8 cellular contexts compared by ENCODE assay signal in the genomic region with DNA sequence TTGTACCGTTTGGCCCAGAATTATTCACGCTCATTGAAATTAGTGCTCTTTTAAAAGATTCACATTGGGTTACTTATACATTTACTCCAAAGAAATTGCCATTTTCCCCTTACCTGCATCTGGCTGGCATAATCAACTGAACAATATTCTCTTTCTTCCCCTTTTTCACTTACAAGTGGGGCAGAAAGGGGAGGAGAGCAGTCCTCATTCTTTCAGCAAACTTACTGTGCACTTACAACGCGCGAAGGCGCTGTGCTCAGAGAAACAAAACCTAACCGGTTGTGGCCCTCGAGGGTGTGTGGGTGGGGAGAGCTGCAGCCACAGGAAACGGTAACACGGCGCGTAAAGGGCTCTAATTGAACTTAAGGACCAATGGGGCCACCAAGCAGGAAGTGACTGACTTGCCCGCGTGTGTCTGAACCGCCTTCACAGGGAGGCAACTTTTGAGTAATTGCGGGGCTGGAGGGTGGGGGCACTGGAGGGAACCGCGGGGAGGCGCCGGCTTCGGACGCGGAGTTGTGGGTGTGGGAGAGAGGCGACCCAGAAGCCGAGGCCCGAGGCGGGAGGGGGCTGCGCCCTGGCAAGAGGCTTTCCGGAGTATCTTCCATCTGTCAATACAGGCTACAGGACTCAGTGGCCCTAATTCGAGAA.
DNase-seq lines count a peak whose midpoint lies in the region; ATAC-seq lines count a peak whose summit lies in the region.

No MANE protein-coding gene starts in this region.

- H3K4me3 Mint-ChIP-seq in central memory CD8-positive, alpha-beta T cell, result peak overlapping the region; percentile 100

- peaks cover 38% of the 10 kb centered on the region for H3K4me1 Mint-ChIP-seq in central memory CD8-positive, alpha-beta T cell

- peak overlapping the region; percentile 100 for H3K27ac Mint-ChIP-seq in central memory CD8-positive, alpha-beta T cell (ENCODE audit: low read depth)

- H3K9me3 Mint-ChIP-seq in central memory CD8-positive, alpha-beta T cell, result no peaks in the 10 kb centered on the region

- ATAC-seq in GM19035 (IDR thresholded peaks at IDR 0.05; ENCODE audit: unreplicated experiment), result peak; percentile 63
- peak; percentile 63 for ATAC-seq in HG03342 (IDR thresholded peaks at IDR 0.05; ENCODE audit: unreplicated experiment)
- ATAC-seq in central memory CD8-positive, alpha-beta T cell (replicated peaks; ENCODE audit: extremely low read depth, poor library complexity, severe bottlenecking), result peak; percentile 90

- H3K27me3 Mint-ChIP-seq in central memory CD8-positive, alpha-beta T cell, result no peaks in the 10 kb centered on the region

- H3K36me3 Mint-ChIP-seq in central memory CD8-positive, alpha-beta T cell (ENCODE audit: insufficient read depth), result peaks cover 45% of the 10 kb centered on the region

- peak; percentile 87 for DNase-seq in AG20443 (ENCODE audit: low spot score)
- DNase-seq in NCI-H345 treated with DMSO at 0.1 percent for 48 hours (lab: John Stamatoyannopoulos, UW; ENCODE audit: unreplicated experiment), result peak; percentile 84
- peak; percentile 84 for DNase-seq in activated CD4-positive, CD25-positive, alpha-beta regulatory T cell treated with anti-CD3 and anti-CD28 coated beads, Interleukin-2, amount 50 U/mL, for 16 hours (ENCODE audit: low read depth, low spot score)
- peak; percentile 75 to 91 for DNase-seq in central memory CD8-positive, alpha-beta T cell (ENCODE audit: low spot score in 2 of 2)
- peak; percentile 83 for DNase-seq in kidney glomerular epithelial cell (lab: John Stamatoyannopoulos, UW)
- DNase-seq in stimulated activated CD4-positive, alpha-beta T cell treated with anti-CD3 and anti-CD28 coated beads, Interleukin-1b, Interleukin-23, amount 100 ng/mL, for 4 hours (ENCODE audit: low read depth in 2 of 2), result peak; percentile 71 to 76

Comparison
In these comparisons a context has a peak if more than half of its experiments do, and no peak if none do; other contexts are left out.
1. Peak in every context shown above with its lines: DNase-seq and ATAC-seq.